Comparison of ENCODE assay signal across 1 cellular context in the genomic region with DNA sequence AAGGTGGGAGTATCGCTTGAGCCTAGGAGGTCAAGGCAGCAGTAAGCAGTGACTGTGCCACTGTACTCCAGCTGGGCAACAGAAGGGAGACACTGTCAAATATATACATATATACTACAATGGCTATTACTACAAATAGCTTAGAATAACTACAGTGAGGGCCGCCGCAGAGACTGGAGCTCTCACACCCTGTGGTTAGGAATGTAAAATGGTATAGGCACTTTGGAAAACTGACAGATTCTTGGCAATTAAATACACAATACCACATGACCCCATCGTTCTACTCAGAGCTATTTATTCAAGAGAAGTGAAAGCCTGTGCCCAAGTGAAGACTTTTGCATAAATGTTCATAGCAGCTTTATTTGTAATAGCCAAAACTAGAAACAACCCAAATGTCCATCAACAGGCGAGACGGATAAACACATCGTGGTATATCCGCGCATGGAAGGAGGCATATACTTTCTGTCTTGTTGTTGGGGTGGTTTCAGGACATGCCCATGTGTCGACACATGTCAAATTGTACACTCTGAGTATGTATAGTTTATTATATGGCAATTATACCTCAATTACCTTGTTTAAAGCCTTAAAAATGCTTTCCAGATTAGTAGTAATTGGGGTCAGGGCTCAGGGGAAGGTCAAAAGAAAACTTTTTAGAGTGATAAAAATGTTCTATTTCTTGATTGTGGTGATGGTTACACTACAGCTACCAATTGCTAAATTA.
A peak's percentile ranks its signal among the peaks of the same experiment; 100 is the strongest.
TF ChIP-seq lines count a peak whose summit lies in the region.

No MANE protein-coding gene starts in this region.

TF ChIP-seq in SK-N-SH, 30 proteins besides CTCF, POLR2A, EP300 and RAD21 (continued from another document):
- TF ChIP-seq, protein P1, sequence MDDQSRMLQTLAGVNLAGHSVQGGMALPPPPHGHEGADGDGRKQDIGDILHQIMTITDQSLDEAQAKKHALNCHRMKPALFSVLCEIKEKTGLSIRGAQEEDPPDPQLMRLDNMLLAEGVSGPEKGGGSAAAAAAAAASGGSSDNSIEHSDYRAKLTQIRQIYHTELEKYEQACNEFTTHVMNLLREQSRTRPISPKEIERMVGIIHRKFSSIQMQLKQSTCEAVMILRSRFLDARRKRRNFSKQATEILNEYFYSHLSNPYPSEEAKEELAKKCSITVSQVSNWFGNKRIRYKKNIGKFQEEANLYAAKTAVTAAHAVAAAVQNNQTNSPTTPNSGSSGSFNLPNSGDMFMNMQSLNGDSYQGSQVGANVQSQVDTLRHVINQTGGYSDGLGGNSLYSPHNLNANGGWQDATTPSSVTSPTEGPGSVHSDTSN (IDR thresholded peaks at IDR 0.05): peak; percentile 61
- TF ChIP-seq RXRA (IDR thresholded peaks at IDR 0.05; ENCODE audit: borderline replicate concordance, low read depth): no peak
